Comparison of ENCODE assay signal across 12 cellular contexts in the genomic region with DNA sequence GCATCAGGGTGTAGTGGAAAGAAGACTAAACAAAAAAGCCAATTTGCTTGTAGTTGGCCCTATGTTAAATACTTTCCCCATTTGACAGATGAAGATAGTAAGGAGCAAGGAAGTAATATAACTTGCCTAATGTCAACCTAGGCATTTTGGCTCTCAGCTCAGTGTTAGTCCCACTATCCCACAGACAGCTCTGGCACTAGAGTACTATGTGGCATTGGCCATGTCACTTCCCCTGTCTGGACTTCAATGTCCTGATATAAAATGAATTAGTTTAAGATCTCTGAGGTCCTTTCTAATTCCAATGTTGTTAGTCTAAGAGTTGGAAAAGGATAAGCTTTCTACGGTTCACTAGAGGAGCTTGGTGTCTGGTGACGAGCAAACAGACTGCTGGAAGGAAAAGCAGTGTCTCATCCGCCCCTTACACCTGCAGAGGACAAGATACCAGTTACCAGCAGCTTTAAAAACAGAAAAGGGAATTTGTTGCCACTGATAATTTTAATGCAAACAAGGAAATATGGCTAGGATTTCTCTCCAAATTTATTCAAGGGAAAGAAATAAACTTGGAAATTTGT.
DNase-seq lines count a peak whose midpoint lies in the region; ATAC-seq and TF ChIP-seq lines count a peak whose summit lies in the region.
"Had no signal": no experiment of that assay in that cellular context is flagged by ENCODE, and none has a peak within 500 bp of the region (broad histone marks: within the 10 kb centered on the region; RNA-seq: fewer than 3 reads in every experiment).

No MANE protein-coding gene starts in this region.

- H3K27me3 ChIP-seq in BLaER1 treated with 17β-estradiol and CSF1 and Interleukin-3, amounts not matched to agents 10 nM and 100 nM = no peaks in the 10 kb centered on the region
- no peaks in the 10 kb centered on the region for H3K27me3 ChIP-seq in heart right ventricle
- no peaks in the 10 kb centered on the region for H3K27me3 ChIP-seq in psoas muscle (ENCODE audit: insufficient read depth in 3 of 3, low read length in 2 of 3)
- no peaks in the 10 kb centered on the region for H3K27me3 ChIP-seq in GM23248 (replicated peaks; ENCODE audit: insufficient read depth)

- H3K9me2 ChIP-seq in GM23248 (ENCODE audit: insufficient read depth) = no peaks in the 10 kb centered on the region

- H3K27ac ChIP-seq in BLaER1 treated with 17β-estradiol and CSF1 and Interleukin-3, amounts not matched to agents 10 nM and 100 nM = no peak overlapping the region
- H3K27ac ChIP-seq in heart right ventricle = peak overlapping the region in 9 of 10 donors; percentile 30 to 70 (median 41)
- peak overlapping the region; percentile 81 for H3K27ac ChIP-seq in psoas muscle
- no peak overlapping the region for H3K27ac ChIP-seq in GM23248

- DNase-seq in NCI-H2196 treated with DMSO at 0.1 percent for 48 hours (lab: John Stamatoyannopoulos, UW; ENCODE audit: unreplicated experiment) (peak; percentile 22), heart right ventricle (no peak), psoas muscle (no peak), GM23248 (no peak), RKO (ENCODE audit: low spot score) (no peak)
- no peak for DNase-seq in stimulated activated CD4-positive, alpha-beta T cell treated with anti-CD3 and anti-CD28 coated beads, Interleukin-4, amount 100 ng/mL, for 4 hours
- DNase-seq: NCI-H1092, NCI-H187 treated with DMSO at 0.1 percent for 48 hours, NCI-H345, SIG-M5 had no signal

- peaks cover 0 to 17% (median 0%) of the 10 kb centered on the region in 11 experiments; a peak in 2 of 22 replicates for H4K20me1 ChIP-seq in BLaER1 treated with 17β-estradiol and CSF1 and Interleukin-3, amounts not matched to agents 10 nM and 100 nM
- no peaks in the 10 kb centered on the region for H4K20me1 ChIP-seq in GM23248 (ENCODE audit: insufficient read depth)

- WGBS in heart right ventricle, 2 donors = 72 to 79% methylated on average over 3 of the region's 3 CpGs
- 40 to 52% (median 40%) methylated on average over 3 of the region's 3 CpGs for WGBS in psoas muscle, 3 donors
- WGBS in GM23248 (ENCODE audit: low coverage in 1 of 2, low lambda C conversion rate in 2 of 2, missing lambda C conversion rate in 2 of 2), 2 experiments = 97 to 100% methylated on average over 3 of the region's 3 CpGs

- peaks cover 0 to 29% (median 3%) of the 10 kb centered on the region in 11 experiments; a peak in 7 of 22 replicates for H3K36me3 ChIP-seq in BLaER1 treated with 17β-estradiol and CSF1 and Interleukin-3, amounts not matched to agents 10 nM and 100 nM
- H3K36me3 ChIP-seq in heart right ventricle = no peaks in the 10 kb centered on the region
- H3K36me3 ChIP-seq in psoas muscle (ENCODE audit: insufficient read depth in 1 of 2, low read depth in 1 of 2) = no peaks in the 10 kb centered on the region
- no peaks in the 10 kb centered on the region for H3K36me3 ChIP-seq in GM23248 (ENCODE audit: low read depth)

- no peak overlapping the region for H3K4me3 ChIP-seq in BLaER1 treated with 17β-estradiol and CSF1 and Interleukin-3, amounts not matched to agents 10 nM and 100 nM
- H3K4me3 ChIP-seq in heart right ventricle (no peak overlapping the region), psoas muscle (peak overlapping the region; percentile 50), GM23248 (no peak overlapping the region)

- H3K4me2 ChIP-seq in BLaER1 treated with 17β-estradiol and CSF1 and Interleukin-3, amounts not matched to agents 10 nM and 100 nM = peak overlapping the region; percentile 39 to 72 (median 60); a peak in 17 of 22 replicates
- no peak overlapping the region for H3K4me2 ChIP-seq in GM23248 (ENCODE audit: unreplicated experiment)

- no peak overlapping the region for H3K9ac ChIP-seq in BLaER1 treated with 17β-estradiol and CSF1 and Interleukin-3, amounts not matched to agents 10 nM and 100 nM
- no peak overlapping the region for H3K9ac ChIP-seq in GM23248

- peaks cover 37% of the 10 kb centered on the region for H3K79me2 ChIP-seq in GM23248 (ENCODE audit: insufficient read depth)

- intact Hi-C loops in heart right ventricle (cut with DNase I) = loop anchor here in 3 of 10 donors (5.0 to 10.0 kb wide), 4 partner anchors 51 to 129 kb away; a partner anchor contains a TSS
- intact Hi-C loops in psoas muscle (cut with DNase I) = no loop called here

- no peaks in the 10 kb centered on the region for H3K9me3 ChIP-seq in BLaER1 treated with 17β-estradiol and CSF1 and Interleukin-3, amounts not matched to agents 10 nM and 100 nM (replicated peaks in 1 of 11)
- H3K9me3 ChIP-seq in heart right ventricle (no peaks in the 10 kb centered on the region), psoas muscle (no peaks in the 10 kb centered on the region), GM23248 (ENCODE audit: low read depth) (no peaks in the 10 kb centered on the region)

- TF ChIP-seq CTCF in heart right ventricle (IDR thresholded peaks at IDR 0.05) (no peak), psoas muscle (IDR thresholded peaks at IDR 0.05) (no peak)

- peaks cover 24% of the 10 kb centered on the region for H3F3A ChIP-seq in GM23248 (ENCODE audit: insufficient read depth)

- peaks cover 37 to 62% (median 45%) of the 10 kb centered on the region in 10 experiments for H3K4me1 ChIP-seq in BLaER1 treated with 17β-estradiol and CSF1 and Interleukin-3, amounts not matched to agents 10 nM and 100 nM
- peaks cover 10 to 66% (median 60%) of the 10 kb centered on the region in 9 donors for H3K4me1 ChIP-seq in heart right ventricle
- peaks cover 59% of the 10 kb centered on the region for H3K4me1 ChIP-seq in psoas muscle
- H3K4me1 ChIP-seq in GM23248 (ENCODE audit: insufficient read depth) = peaks cover 25% of the 10 kb centered on the region

- no peak overlapping the region for H2AFZ ChIP-seq in GM23248

- in situ Hi-C loops in GM23248 (cut with MboI) = no loop called here

- ATAC-seq in heart right ventricle (no peak), psoas muscle (peak; percentile 64 to 79 (median 71))
- ATAC-seq: Panc1 had no signal

Comparison
In these comparisons a context has a peak if more than half of its experiments do, and no peak if none do; other contexts are left out.
1. H3K27ac ChIP-seq: peak in heart right ventricle (9 of 10) and psoas muscle (single experiment); none in BLaER1 treated with 17β-estradiol and CSF1 and Interleukin-3, amounts not matched to agents 10 nM and 100 nM (0 of 11) and GM23248 (single experiment).
2. ATAC-seq: peak in psoas muscle (4 of 4); none in heart right ventricle (0 of 8).